30 cellular contexts compared by ENCODE assay signal in the genomic region with DNA sequence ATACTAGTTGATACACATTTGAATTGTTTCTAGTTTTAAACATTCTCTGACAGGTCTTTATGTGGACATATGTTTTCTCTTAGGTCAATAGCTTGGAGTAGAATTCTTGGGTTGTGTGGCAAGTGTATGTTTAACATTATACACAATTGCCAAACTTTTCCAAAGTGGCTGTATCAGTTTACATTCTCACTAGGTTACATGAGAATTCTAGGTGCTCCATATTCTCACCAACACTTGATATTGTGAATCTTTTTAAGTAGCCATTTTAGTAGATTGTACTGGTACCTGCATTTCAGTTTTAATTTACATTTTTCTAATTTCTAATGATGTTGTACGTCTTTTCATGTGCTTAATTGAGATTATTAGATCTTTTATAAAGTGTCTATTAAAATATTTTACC.
"Had no signal": no experiment of that assay in that cellular context is flagged by ENCODE, and none has a peak within 500 bp of the region (broad histone marks: within the 10 kb centered on the region; RNA-seq: fewer than 3 reads in every experiment).

No MANE protein-coding gene starts in this region.

- H3K4me3 ChIP-seq: psoas muscle, right lobe of liver, sigmoid colon, smooth muscle cell, spleen, suprapubic skin, thoracic aorta, thyroid gland, tibial nerve, upper lobe of right lung, uterus had no signal

- DNase-seq: naive B cell; naive thymus-derived CD8-positive, alpha-beta T cell; nephron progenitor cell; nucleus accumbens; posterior cingulate gyrus; psoas muscle; right cardiac atrium; right lobe of liver; sigmoid colon; spleen; stimulated activated CD4-positive, alpha-beta T cell treated with anti-CD3 and anti-CD28 coated beads, Interleukin-12 subunit alpha, Interleukin-12 subunit beta, amount 100 ng/mL, for 4 hours; stimulated activated CD4-positive, alpha-beta T cell treated with anti-CD3 and anti-CD28 coated beads, Interleukin-1b, Interleukin-23, amount 100 ng/mL, for 48 hours; stimulated activated CD4-positive, alpha-beta T cell treated with anti-CD3 and anti-CD28 coated beads, Interleukin-4, amount 100 ng/mL, for 1 hour; stimulated activated CD4-positive, alpha-beta T cell treated with anti-CD3 and anti-CD28 coated beads, Interleukin-4, amount 100 ng/mL, for 4 hours; stimulated activated CD8-positive, alpha-beta memory T cell treated with anti-CD3 and anti-CD28 coated beads, Interleukin-4, amount 100 ng/mL, for 48 hours; stimulated activated naive CD4-positive, alpha-beta T cell; stimulated activated naive CD8-positive, alpha-beta T cell treated with anti-CD3 and anti-CD28 coated beads, Interleukin-15, amount 100 ng/mL, for 72 hours; stimulated activated naive CD8-positive, alpha-beta T cell treated with anti-CD3 and anti-CD28 coated beads, Interleukin-15, Interleukin-2, amounts not matched to agents 100 U/mL and 50 U/mL, for 24 hours; substantia nigra; thyroid gland; upper lobe of right lung; uterus had no signal

- H3K4me1 ChIP-seq: parathyroid adenoma, psoas muscle, right lobe of liver, suprapubic skin, upper lobe of right lung, uterus had no signal

- H3K27me3 ChIP-seq: neutrophil, right lobe of liver, sigmoid colon, spleen, suprapubic skin, thyroid gland, tibial nerve, upper lobe of right lung, uterus had no signal

- H3K4me2 ChIP-seq: smooth muscle cell had no signal

- H3K27ac ChIP-seq: neutrophil, parathyroid adenoma, psoas muscle, right lobe of liver, sigmoid colon, spleen, suprapubic skin, thoracic aorta, thyroid gland, tibial nerve, upper lobe of right lung, uterus had no signal

- ATAC-seq: naive thymus-derived CD8-positive, alpha-beta T cell; natural killer cell treated with Interleukin-12 subunit alpha and Interleukin-12 subunit beta and Interleukin-15 and Interleukin-18, amount 100 ng/mL, for 72 hours; psoas muscle; right cardiac atrium; right lobe of liver; stimulated activated memory B cell treated with anti-CD40 and anti-IgM and Interleukin-4, amounts not matched to agents 10 μg/mL and 1 μg/mL and 100 μg/mL, for 72 hours; stimulated activated naive CD8-positive, alpha-beta T cell treated with anti-CD3 and anti-CD28 coated beads, Interleukin-15, amount 100 ng/mL, for 72 hours; stimulated activated naive CD8-positive, alpha-beta T cell treated with anti-CD3 and anti-CD28 coated beads, Interleukin-15, Interleukin-2, amounts not matched to agents 100 U/mL and 50 U/mL, for 24 hours; upper lobe of right lung had no signal

- H3K9ac ChIP-seq: parathyroid adenoma had no signal

- H3K36me3 ChIP-seq: neutrophil, right lobe of liver, sigmoid colon, suprapubic skin, thoracic aorta, thyroid gland, tibial nerve, upper lobe of right lung, uterus had no signal

- H2AFZ ChIP-seq: parathyroid adenoma had no signal

- H3K9me3 ChIP-seq: neutrophil, right lobe of liver, sigmoid colon, suprapubic skin, thyroid gland, upper lobe of right lung had no signal
